In genomic region chrX:72270316-72270866, GRCh38 we compare ENCODE assay signal across 12 cellular contexts. TPM values are rescaled to one million over a fixed set of nuclear protein-coding genes. Genes with fewer than 3 reads are reported as not detected.
DNase-seq lines count a peak whose midpoint lies in the region; ATAC-seq and TF ChIP-seq lines count a peak whose summit lies in the region.
"Had no signal": no experiment of that assay in that cellular context is flagged by ENCODE, and none has a peak within 500 bp of the region (broad histone marks: within the 10 kb centered on the region; RNA-seq: fewer than 3 reads in every experiment).

No MANE protein-coding gene starts in this region.

- ATAC-seq in HG03460 (IDR thresholded peaks at IDR 0.05; ENCODE audit: unreplicated experiment), result no peak

- H3K9me3 ChIP-seq in osteoblast (ENCODE audit: low read depth, low read length), result no peaks in the 10 kb centered on the region

- peaks cover 18% of the 10 kb centered on the region for H3K79me2 ChIP-seq in osteoblast (ENCODE audit: insufficient read depth, low read length)

- peaks cover 61% of the 10 kb centered on the region for H4K20me1 ChIP-seq in osteoblast (ENCODE audit: insufficient read depth, low read length)

- H3K4me3 ChIP-seq in brain microvascular endothelial cell (ENCODE audit: low read depth, low read length) (no peak overlapping the region), osteoblast (ENCODE audit: insufficient read depth, low read length) (no peak overlapping the region)

- H3K27ac Mint-ChIP-seq in activated T-cell treated with anti-CD3 and anti-CD28 coated beads, Interleukin-2, amount 50 U/mL, for 24 hours, result peak overlapping the region; percentile 92

- H3K4me1 ChIP-seq in osteoblast (ENCODE audit: insufficient read depth, low read length), result peaks cover 66% of the 10 kb centered on the region

- H3K4me1 Mint-ChIP-seq in activated T-cell treated with anti-CD3 and anti-CD28 coated beads, Interleukin-2, amount 50 U/mL, for 24 hours (ENCODE audit: low read depth), result peaks cover 67% of the 10 kb centered on the region

- peak overlapping the region; percentile 25 for H3K4me2 ChIP-seq in osteoblast (ENCODE audit: insufficient read depth, low read length)

- H2AFZ ChIP-seq in osteoblast (ENCODE audit: low read length), result no peak overlapping the region

- TF ChIP-seq CTCF in RWPE1 (conservative IDR thresholded peaks at IDR 0.05; ENCODE audit: low read depth), result no peak
- no peak for TF ChIP-seq CTCF in brain microvascular endothelial cell (IDR thresholded peaks at IDR 0.05; ENCODE audit: low read depth, low read length, missing control alignments)
- TF ChIP-seq CTCF in osteoblast (IDR thresholded peaks at IDR 0.05; ENCODE audit: extremely low read depth, low read depth, low read length), result no peak

- H3K27ac ChIP-seq in RWPE1 (peak overlapping the region; percentile 58), brain microvascular endothelial cell (peak overlapping the region; percentile 89), osteoblast (ENCODE audit: low read depth, low read length) (peak overlapping the region; percentile 85)

- H3K9me3 Mint-ChIP-seq in activated T-cell treated with anti-CD3 and anti-CD28 coated beads, Interleukin-2, amount 50 U/mL, for 24 hours, result no peaks in the 10 kb centered on the region

- H3K4me3 Mint-ChIP-seq in activated T-cell treated with anti-CD3 and anti-CD28 coated beads, Interleukin-2, amount 50 U/mL, for 24 hours, result no peak overlapping the region

- H3K36me3 ChIP-seq in brain microvascular endothelial cell (replicated peaks) (peaks cover 74% of the 10 kb centered on the region), osteoblast (ENCODE audit: insufficient read depth, low read length) (peaks cover 81% of the 10 kb centered on the region)

- POLR2A ChIA-PET in RWPE1 (lab: Yijun Ruan, JAX; ENCODE audit: low non-redundant PET), result no interaction called here

- in situ Hi-C loops in brain microvascular endothelial cell (cut with HindIII; ENCODE audit: low pct_ligation_motif_present, low sequenced_read_pairs), result no loop called here

- CTCF ChIA-PET in RWPE1 (lab: Yijun Ruan, JAX), result no interaction called here

- DNase-seq in activated T-cell treated with anti-CD3 and anti-CD28 coated beads, Interleukin-2, amount 50 U/mL, for 24 hours, result no peak
- DNase-seq in activated T-cell treated with anti-CD3 and anti-CD28 coated beads, Interleukin-2, amount 50 U/mL, for 1 hour, result no peak
- DNase-seq in RWPE1 (ENCODE audit: low spot score) (no peak), brain microvascular endothelial cell (no peak), osteoblast (ENCODE audit: insufficient read length, low spot score, missing footprints) (no peak), NCI-H748 (lab: John Stamatoyannopoulos, UW; ENCODE audit: unreplicated experiment) (no peak)
- DNase-seq in stimulated activated CD4-positive, alpha-beta T cell treated with anti-CD3 and anti-CD28 coated beads, Interleukin-2, amount 100 ng/mL, for 48 hours, result no peak
- DNase-seq: GOT3, NCI-H1694 treated with DMSO at 0.1 percent for 48 hours, NCI-H510A treated with DMSO at 0.1 percent for 48 hours had no signal

- H3K27me3 ChIP-seq in brain microvascular endothelial cell (replicated peaks) (no peaks in the 10 kb centered on the region), osteoblast (ENCODE audit: insufficient read depth, low read length) (no peaks in the 10 kb centered on the region)

- no peaks in the 10 kb centered on the region for H3K27me3 Mint-ChIP-seq in activated T-cell treated with anti-CD3 and anti-CD28 coated beads, Interleukin-2, amount 50 U/mL, for 24 hours

- H3K36me3 Mint-ChIP-seq in activated T-cell treated with anti-CD3 and anti-CD28 coated beads, Interleukin-2, amount 50 U/mL, for 24 hours (ENCODE audit: low read depth), result peaks cover 89% of the 10 kb centered on the region

RNA-seq across cellular contexts. Expression of gene RPS4X, which starts 6.7 kb away (rescaled TPM):
- total RNA-seq in osteoblast, result 487 and 926 TPM in 2 replicates

RNA-seq across cellular contexts. Expression of gene ERCC6L, which starts 31.6 kb away (rescaled TPM):
- total RNA-seq in osteoblast, result 0.59 and 0.72 TPM in 2 replicates

RNA-seq across cellular contexts. Expression of gene CITED1, which starts 35.3 kb away (rescaled TPM):
- total RNA-seq in osteoblast, result not detected in 2 replicates
- total RNA-seq: T-helper 2 cell treated with Interferon-gamma antibody and Interleukin-4, amounts not matched to agents 100 ng/mL and 5 ng/mL, for 36 hours had no signal
